Comparison of ENCODE assay signal across 1 cellular context in the genomic region with DNA sequence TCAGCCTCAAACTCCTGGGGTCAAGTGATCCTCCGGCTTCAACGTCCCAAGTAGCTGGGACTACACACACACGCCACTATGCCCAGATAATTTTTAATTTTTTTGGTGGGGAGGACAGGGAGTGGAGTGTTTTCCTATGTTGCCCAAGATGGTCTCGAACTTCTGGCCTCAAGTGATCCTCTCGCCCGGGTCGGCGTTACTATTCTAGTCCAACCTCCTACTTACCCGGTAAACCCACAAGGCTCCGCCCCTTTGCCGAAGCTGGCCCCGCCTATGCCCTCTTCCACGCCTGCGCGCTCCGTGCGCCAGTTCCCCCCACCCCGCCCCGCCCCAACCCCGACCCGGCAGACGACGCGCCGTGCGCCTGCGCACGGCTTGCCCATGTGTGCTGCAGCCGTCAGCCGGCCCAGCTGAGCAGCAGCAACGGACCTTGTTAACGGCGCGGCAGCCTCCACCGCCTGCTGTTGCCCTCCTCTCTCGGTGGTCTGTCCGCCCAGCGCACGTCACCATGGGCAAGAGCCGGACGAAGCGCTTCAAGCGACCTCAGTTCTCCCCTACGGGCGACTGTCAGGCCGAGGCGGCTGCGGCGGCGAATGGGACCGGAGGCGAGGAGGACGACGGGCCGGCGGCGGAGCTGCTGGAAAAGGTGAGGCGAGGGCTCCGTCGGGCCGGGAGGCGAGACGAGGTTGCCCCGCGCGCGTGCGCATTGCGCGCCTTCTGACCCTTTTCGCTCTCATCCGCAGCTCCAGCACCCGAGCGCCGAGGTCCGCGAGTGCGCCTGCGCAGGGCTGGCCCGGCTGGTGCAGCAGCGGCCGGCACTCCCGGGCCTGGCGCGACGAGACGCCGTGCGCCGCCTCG.
TF ChIP-seq lines count a peak whose summit lies in the region.

Gene HEATR3, plus strand, starts transcription at position 347 of the 858 bp plus-strand sequence. Its CDS starts 162 bp downstream, at position 509.

TF ChIP-seq in HepG2, 621 proteins besides CTCF, POLR2A, EP300 and RAD21 (continued from another document and continues in another):
- peak; percentile 73; the same call in 1 of the 2 replicates for TF ChIP-seq LRRFIP1 (CRISPR knock-in tag; conservative IDR thresholded peaks at IDR 0.05)
- TF ChIP-seq, protein P1, sequence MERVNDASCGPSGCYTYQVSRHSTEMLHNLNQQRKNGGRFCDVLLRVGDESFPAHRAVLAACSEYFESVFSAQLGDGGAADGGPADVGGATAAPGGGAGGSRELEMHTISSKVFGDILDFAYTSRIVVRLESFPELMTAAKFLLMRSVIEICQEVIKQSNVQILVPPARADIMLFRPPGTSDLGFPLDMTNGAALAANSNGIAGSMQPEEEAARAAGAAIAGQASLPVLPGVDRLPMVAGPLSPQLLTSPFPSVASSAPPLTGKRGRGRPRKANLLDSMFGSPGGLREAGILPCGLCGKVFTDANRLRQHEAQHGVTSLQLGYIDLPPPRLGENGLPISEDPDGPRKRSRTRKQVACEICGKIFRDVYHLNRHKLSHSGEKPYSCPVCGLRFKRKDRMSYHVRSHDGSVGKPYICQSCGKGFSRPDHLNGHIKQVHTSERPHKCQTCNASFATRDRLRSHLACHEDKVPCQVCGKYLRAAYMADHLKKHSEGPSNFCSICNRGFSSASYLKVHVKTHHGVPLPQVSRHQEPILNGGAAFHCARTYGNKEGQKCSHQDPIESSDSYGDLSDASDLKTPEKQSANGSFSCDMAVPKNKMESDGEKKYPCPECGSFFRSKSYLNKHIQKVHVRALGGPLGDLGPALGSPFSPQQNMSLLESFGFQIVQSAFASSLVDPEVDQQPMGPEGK (CRISPR knock-in tag; IDR thresholded peaks at IDR 0.05), result peak; percentile 57
- TF ChIP-seq SRSF4 (IDR thresholded peaks at IDR 0.05; ENCODE audit: low read depth, low read length, poor library complexity, severe bottlenecking), result no peak
- peak; percentile 87 for TF ChIP-seq ZFY (CRISPR knock-in tag; IDR thresholded peaks at IDR 0.05)
- peak; percentile 70 for TF ChIP-seq MYNN (CRISPR knock-in tag; IDR thresholded peaks at IDR 0.05; ENCODE audit: low read depth)
- TF ChIP-seq HOXA5 (CRISPR knock-in tag; IDR thresholded peaks at IDR 0.05), result peak; percentile 94
- no peak for TF ChIP-seq ZNF460 (CRISPR knock-in tag; IDR thresholded peaks at IDR 0.05; ENCODE audit: borderline replicate concordance)
- TF ChIP-seq ZNF772 (CRISPR knock-in tag; IDR thresholded peaks at IDR 0.05), result no peak; the same call in 1 of the 2 replicates
- no peak for TF ChIP-seq ZFAT (CRISPR knock-in tag; conservative IDR thresholded peaks at IDR 0.05)
- TF ChIP-seq PAXIP1 (CRISPR knock-in tag; conservative IDR thresholded peaks at IDR 0.05), result 0 out of 2 replicates have a peak, but pooled peaks have one; percentile 6
- TF ChIP-seq AHR (CRISPR knock-in tag; IDR thresholded peaks at IDR 0.05), result peak; percentile 95
- no peak for TF ChIP-seq EEA1 (CRISPR knock-in tag; IDR thresholded peaks at IDR 0.05; ENCODE audit: borderline replicate concordance)
- TF ChIP-seq FOXO1 (CRISPR knock-in tag; IDR thresholded peaks at IDR 0.05), result no peak; the same call in 1 of the 2 replicates
- no peak; the same call in 1 of the 2 replicates for TF ChIP-seq MATR3 (CRISPR knock-in tag; IDR thresholded peaks at IDR 0.05)
- TF ChIP-seq ZNF782 (CRISPR knock-in tag; IDR thresholded peaks at IDR 0.05; ENCODE audit: borderline replicate concordance), result no peak; the same call in 1 of the 2 replicates
- peak; percentile 79 for TF ChIP-seq SP4 (CRISPR knock-in tag; IDR thresholded peaks at IDR 0.05)
- peak; percentile 65; the same call in 1 of the 2 replicates for TF ChIP-seq IRF9 (CRISPR knock-in tag; IDR thresholded peaks at IDR 0.05; ENCODE audit: borderline replicate concordance)
- TF ChIP-seq IRX3 (CRISPR knock-in tag; IDR thresholded peaks at IDR 0.05; ENCODE audit: borderline replicate concordance, low read depth), result peak; percentile 33; the same call in 1 of the 2 replicates
- peak; percentile 92; the same call in 1 of the 2 replicates for TF ChIP-seq ZNF724P (CRISPR knock-in tag; IDR thresholded peaks at IDR 0.05; ENCODE audit: borderline replicate concordance)
- peak; percentile 47; the same call in 1 of the 2 replicates for TF ChIP-seq CBFB (CRISPR knock-in tag; IDR thresholded peaks at IDR 0.05)
- no peak; the same call in 1 of the 2 replicates for TF ChIP-seq ZNF556 (CRISPR knock-in tag; IDR thresholded peaks at IDR 0.05; ENCODE audit: borderline replicate concordance)
- TF ChIP-seq FOXA3 (CRISPR knock-in tag; IDR thresholded peaks at IDR 0.05), result 0 out of 2 replicates have a peak, but pooled peaks have one; percentile 22
- peak; percentile 67; the same call in 1 of the 2 replicates for TF ChIP-seq KAT8 (CRISPR knock-in tag; IDR thresholded peaks at IDR 0.05)
- peak; percentile 30; the same call in 1 of the 2 replicates for TF ChIP-seq RELA (CRISPR knock-in tag; IDR thresholded peaks at IDR 0.05)
- TF ChIP-seq BCLAF1 (IDR thresholded peaks at IDR 0.05), result no peak
- TF ChIP-seq, protein P2, sequence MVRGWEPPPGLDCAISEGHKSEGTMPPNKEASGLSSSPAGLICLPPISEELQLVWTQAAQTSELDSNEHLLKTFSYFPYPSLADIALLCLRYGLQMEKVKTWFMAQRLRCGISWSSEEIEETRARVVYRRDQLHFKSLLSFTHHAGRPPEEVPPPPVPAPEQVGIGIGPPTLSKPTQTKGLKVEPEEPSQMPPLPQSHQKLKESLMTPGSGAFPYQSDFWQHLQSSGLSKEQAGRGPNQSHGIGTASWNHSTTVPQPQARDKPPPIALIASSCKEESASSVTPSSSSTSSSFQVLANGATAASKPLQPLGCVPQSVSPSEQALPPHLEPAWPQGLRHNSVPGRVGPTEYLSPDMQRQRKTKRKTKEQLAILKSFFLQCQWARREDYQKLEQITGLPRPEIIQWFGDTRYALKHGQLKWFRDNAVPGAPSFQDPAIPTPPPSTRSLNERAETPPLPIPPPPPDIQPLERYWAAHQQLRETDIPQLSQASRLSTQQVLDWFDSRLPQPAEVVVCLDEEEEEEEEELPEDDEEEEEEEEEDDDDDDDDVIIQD (CRISPR knock-in tag; IDR thresholded peaks at IDR 0.05; ENCODE audit: low read depth), result 0 out of 2 replicates have a peak, but pooled peaks have one; percentile 17
- peak; percentile 39; the same call in 1 of the 2 replicates for TF ChIP-seq ETV5 (CRISPR knock-in tag; IDR thresholded peaks at IDR 0.05; ENCODE audit: borderline replicate concordance)
- peak; percentile 80; the same call in 1 of the 2 replicates for TF ChIP-seq ZNF329 (CRISPR knock-in tag; IDR thresholded peaks at IDR 0.05; ENCODE audit: low read depth)
- no peak for TF ChIP-seq SMAD3 (CRISPR knock-in tag; IDR thresholded peaks at IDR 0.05)
- TF ChIP-seq, protein P3, sequence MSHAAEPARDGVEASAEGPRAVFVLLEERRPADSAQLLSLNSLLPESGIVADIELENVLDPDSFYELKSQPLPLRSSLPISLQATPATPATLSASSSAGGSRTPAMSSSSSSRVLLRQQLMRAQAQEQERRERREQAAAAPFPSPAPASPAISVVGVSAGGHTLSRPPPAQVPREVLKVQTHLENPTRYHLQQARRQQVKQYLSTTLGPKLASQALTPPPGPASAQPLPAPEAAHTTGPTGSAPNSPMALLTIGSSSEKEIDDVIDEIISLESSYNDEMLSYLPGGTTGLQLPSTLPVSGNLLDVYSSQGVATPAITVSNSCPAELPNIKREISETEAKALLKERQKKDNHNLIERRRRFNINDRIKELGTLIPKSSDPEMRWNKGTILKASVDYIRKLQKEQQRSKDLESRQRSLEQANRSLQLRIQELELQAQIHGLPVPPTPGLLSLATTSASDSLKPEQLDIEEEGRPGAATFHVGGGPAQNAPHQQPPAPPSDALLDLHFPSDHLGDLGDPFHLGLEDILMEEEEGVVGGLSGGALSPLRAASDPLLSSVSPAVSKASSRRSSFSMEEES (CRISPR knock-in tag; IDR thresholded peaks at IDR 0.05), result no peak
- TF ChIP-seq ZNF121 (CRISPR knock-in tag; IDR thresholded peaks at IDR 0.05), result no peak
- no peak for TF ChIP-seq PRMT3 (CRISPR knock-in tag; IDR thresholded peaks at IDR 0.05; ENCODE audit: borderline replicate concordance, low read depth)
- TF ChIP-seq MED8 (CRISPR knock-in tag; IDR thresholded peaks at IDR 0.05; ENCODE audit: insufficient replicate concordance), result peak; percentile 73
- 0 out of 2 replicates have a peak, but pooled peaks have one; percentile 15 for TF ChIP-seq ZNF337 (CRISPR knock-in tag; IDR thresholded peaks at IDR 0.05; ENCODE audit: borderline replicate concordance, low read depth)
- 0 out of 2 replicates have a peak, but pooled peaks have one; percentile 51 for TF ChIP-seq ZNF597 (CRISPR knock-in tag; IDR thresholded peaks at IDR 0.05)
- peak; percentile 91 for TF ChIP-seq MAF1 (CRISPR knock-in tag; IDR thresholded peaks at IDR 0.05; ENCODE audit: borderline replicate concordance)
